In genomic region chr2:45595724-45596435, GRCh38 we compare ENCODE assay signal across 13 cellular contexts. TPM values are rescaled to one million over a fixed set of nuclear protein-coding genes. Genes with fewer than 3 reads are reported as not detected.
DNase-seq lines count a peak whose midpoint lies in the region; ATAC-seq and TF ChIP-seq lines count a peak whose summit lies in the region.
"Had no signal": no experiment of that assay in that cellular context is flagged by ENCODE, and none has a peak within 500 bp of the region (broad histone marks: within the 10 kb centered on the region; RNA-seq: fewer than 3 reads in every experiment).

No MANE protein-coding gene starts in this region.

- intact Hi-C loops in CD4-positive, alpha-beta T cell (cut with DNase I, micrococcal nuclease) = no loop called here

- no peaks in the 10 kb centered on the region for H3K27me3 ChIP-seq in MG63
- H3K27me3 ChIP-seq in CD4-positive, alpha-beta T cell (ENCODE audit: control insufficient read depth, insufficient read depth, low read length) = no peaks in the 10 kb centered on the region
- H3K27me3 ChIP-seq: BLaER1 treated with 17β-estradiol and CSF1 and Interleukin-3, amounts not matched to agents 10 nM and 100 nM had no signal

- peaks cover 62% of the 10 kb centered on the region for H3K36me3 ChIP-seq in MG63

- H3K27ac Mint-ChIP-seq in CD4-positive, alpha-beta T cell = no peak overlapping the region

- H3K4me3 ChIP-seq in MG63 (no peak overlapping the region), epithelial cell of esophagus (ENCODE audit: low read length) (no peak overlapping the region)
- H3K4me3 ChIP-seq: BLaER1 treated with 17β-estradiol and CSF1 and Interleukin-3, amounts not matched to agents 10 nM and 100 nM had no signal

- DNase-seq in AG08396 (ENCODE audit: low spot score) = peak; percentile 33
- peak; percentile 87 for DNase-seq in MG63
- peak; percentile 74 for DNase-seq in epithelial cell of esophagus (ENCODE audit: low read depth)
- DNase-seq in mucosa of gallbladder (ENCODE audit: low spot score) = peak; percentile 13
- no peak for DNase-seq in occipital lobe (lab: John Stamatoyannopoulos, UW)
- DNase-seq in CD4-positive, alpha-beta T cell = no peak
- no peak for DNase-seq in DMS79 treated with DMSO at 0.1 percent for 48 hours (lab: John Stamatoyannopoulos, UW)
- no peak for DNase-seq in stimulated activated naive CD4-positive, alpha-beta T cell treated with Interleukin-2 at 50 U/mL for 16 hours (lab: John Stamatoyannopoulos, UW)
- DNase-seq: activated CD4-positive, alpha-beta T cell treated with anti-CD3 and anti-CD28 coated beads, Interleukin-2, amount 50 U/mL, for 1 hour; activated gamma-delta T cell; effector memory CD4-positive, alpha-beta T cell; stimulated activated CD4-positive, alpha-beta T cell treated with anti-CD3 and anti-CD28 coated beads, Interleukin-4, amount 100 ng/mL, for 4 hours had no signal

- no peaks in the 10 kb centered on the region for H3K9me3 ChIP-seq in MG63
- no peaks in the 10 kb centered on the region for H3K9me3 ChIP-seq in CD4-positive, alpha-beta T cell (ENCODE audit: control insufficient read depth, low read length)

- POLR2A ChIA-PET in CD4-positive, alpha-beta T cell (lab: Charles Lee) = interaction anchor here (0.7 kb wide), 1 partner anchor 9 kb away, joined by 3 read pairs; no protein-coding TSS in a partner anchor

- CTCF ChIA-PET in CD4-positive, alpha-beta T cell (lab: Charles Lee) = no interaction called here

- H3K27ac ChIP-seq in CD4-positive, alpha-beta T cell (ENCODE audit: low read depth, low read length) = no peak overlapping the region
- H3K27ac ChIP-seq: BLaER1 treated with 17β-estradiol and CSF1 and Interleukin-3, amounts not matched to agents 10 nM and 100 nM had no signal

- H3K36me3 Mint-ChIP-seq in CD4-positive, alpha-beta T cell (ENCODE audit: low read depth) = peaks cover 84% of the 10 kb centered on the region

- no peaks in the 10 kb centered on the region for H3K27me3 Mint-ChIP-seq in CD4-positive, alpha-beta T cell

- TF ChIP-seq CTCF in epithelial cell of esophagus (IDR thresholded peaks at IDR 0.05; ENCODE audit: insufficient read depth, low read depth, low read length, missing control alignments) = no peak
- no peak for TF ChIP-seq CTCF in CD4-positive, alpha-beta T cell (IDR thresholded peaks at IDR 0.05)

- peaks cover 9% of the 10 kb centered on the region for H3K4me1 Mint-ChIP-seq in CD4-positive, alpha-beta T cell (ENCODE audit: low read depth)

- no peaks in the 10 kb centered on the region for H3K9me3 Mint-ChIP-seq in CD4-positive, alpha-beta T cell

- ATAC-seq in CD4-positive, alpha-beta T cell (ENCODE audit: poor library complexity) = no peak

- H3K4me3 Mint-ChIP-seq in CD4-positive, alpha-beta T cell = no peak overlapping the region

RNA-seq across cellular contexts. Expression of gene SRBD1, which starts 15.2 kb away (rescaled TPM):
- total RNA-seq in MG63 (2014; rRNA removed; shearing (Covaris generic); ENCODE audit: low replicate concordance) = 5.8 and 30.5 TPM in 2 replicates
- total RNA-seq in mucosa of gallbladder (13.6 TPM), occipital lobe (78.6 TPM)
- total RNA-seq in CD4-positive, alpha-beta T cell = 10 to 100 TPM; 14.2 to 16.0 TPM

RNA-seq across cellular contexts. Expression of gene PRKCE, which starts 55.6 kb away (rescaled TPM):
- total RNA-seq in MG63 (2014; rRNA removed; shearing (Covaris generic); ENCODE audit: low replicate concordance) = 7.9 and 16.9 TPM in 2 replicates
- total RNA-seq in mucosa of gallbladder (20.8 TPM), occipital lobe (62.2 TPM)
- total RNA-seq in CD4-positive, alpha-beta T cell = 10 to 100 TPM; 24.9 to 26.2 TPM

Comparison
In these comparisons a context has a peak if more than half of its experiments do, and no peak if none do; other contexts are left out.
1. DNase-seq: peak in AG08396 (single experiment), MG63 (single experiment), epithelial cell of esophagus (single experiment) and mucosa of gallbladder (single experiment); none in occipital lobe (single experiment), CD4-positive, alpha-beta T cell (0 of 10), DMS79 treated with DMSO at 0.1 percent for 48 hours (single experiment) and stimulated activated naive CD4-positive, alpha-beta T cell treated with Interleukin-2 at 50 U/mL for 16 hours (single experiment).